In genomic region chr20:23151008-23151703, GRCh38 we compare ENCODE assay signal across 17 cellular contexts.
DNase-seq lines count a peak whose midpoint lies in the region; ATAC-seq and TF ChIP-seq lines count a peak whose summit lies in the region.
"Had no signal": no experiment of that assay in that cellular context is flagged by ENCODE, and none has a peak within 500 bp of the region (broad histone marks: within the 10 kb centered on the region; RNA-seq: fewer than 3 reads in every experiment).

No MANE protein-coding gene starts in this region.

- no peaks in the 10 kb centered on the region for H3K79me2 ChIP-seq in GM23248 (ENCODE audit: insufficient read depth)
- H3K79me2 ChIP-seq in OCI-LY3 (ENCODE audit: low read length): no peaks in the 10 kb centered on the region

- WGBS in GM23248 (ENCODE audit: low coverage in 1 of 2, low lambda C conversion rate in 2 of 2, missing lambda C conversion rate in 2 of 2), 2 experiments: 98 to 100% methylated on average over 8 of the region's 8 CpGs
- 84 to 94% (median 93%) methylated on average over 5 to 8 of the region's 8 CpGs for WGBS in adrenal gland, 4 donors

- H3K27me3 ChIP-seq in GM23248 (replicated peaks; ENCODE audit: insufficient read depth) (no peaks in the 10 kb centered on the region), OCI-LY3 (ENCODE audit: low read depth, low read length) (no peaks in the 10 kb centered on the region), adrenal gland (no peaks in the 10 kb centered on the region)
- H3K27me3 ChIP-seq: BE2C, testis had no signal

- H4K20me1 ChIP-seq in GM23248 (ENCODE audit: insufficient read depth): no peaks in the 10 kb centered on the region
- H4K20me1 ChIP-seq in OCI-LY3 (ENCODE audit: insufficient read depth, low read length): no peaks in the 10 kb centered on the region

- H3K27ac ChIP-seq in GM23248 (peak overlapping the region; percentile 96), OCI-LY3 (ENCODE audit: low read length) (no peak overlapping the region), adrenal gland (peak overlapping the region in 1 of 5 donors; percentile 66)
- H3K27ac ChIP-seq: VCaP had no signal

- H3K4me3 ChIP-seq in GM23248: no peak overlapping the region
- H3K4me3 ChIP-seq in OCI-LY3 (ENCODE audit: low read length): no peak overlapping the region
- no peak overlapping the region for H3K4me3 ChIP-seq in adrenal gland
- H3K4me3 ChIP-seq: testis had no signal

- H3K4me1 ChIP-seq in GM23248 (ENCODE audit: insufficient read depth): peaks cover 80% of the 10 kb centered on the region
- peaks cover 35% of the 10 kb centered on the region for H3K4me1 ChIP-seq in OCI-LY3 (ENCODE audit: low read length)
- peaks cover 3 to 22% of the 10 kb centered on the region in 2 donors for H3K4me1 ChIP-seq in adrenal gland (replicated peaks in 1 of 2)
- H3K4me1 ChIP-seq: BE2C had no signal

- in situ Hi-C loops in GM23248 (cut with MboI): no loop called here

- no peaks in the 10 kb centered on the region for H3K36me3 ChIP-seq in GM23248 (ENCODE audit: low read depth)
- no peaks in the 10 kb centered on the region for H3K36me3 ChIP-seq in OCI-LY3 (replicated peaks; ENCODE audit: low read depth, low read length)
- H3K36me3 ChIP-seq in adrenal gland (replicated peaks in 1 of 2): no peaks in the 10 kb centered on the region
- H3K36me3 ChIP-seq: BE2C had no signal

- intact Hi-C loops in adrenal gland (cut with DNase I): no loop called here

- ATAC-seq in left lobe of liver: no peak
- ATAC-seq: activated naive CD8-positive, alpha-beta T cell treated with anti-CD3 and anti-CD28 coated beads, Interleukin-2, amount 50 U/mL, for 24 hours; activated T-helper 17 cell treated with anti-CD3 and anti-CD28 coated beads, Interleukin-2, amount 50 U/mL, for 72 hours; HCT116 had no signal

- peaks cover 56% of the 10 kb centered on the region for H3F3A ChIP-seq in GM23248 (ENCODE audit: insufficient read depth)

- peak overlapping the region; percentile 77 for H3K9ac ChIP-seq in GM23248
- no peak overlapping the region for H3K9ac ChIP-seq in OCI-LY3 (ENCODE audit: low read length)

- no peaks in the 10 kb centered on the region for H3K9me2 ChIP-seq in GM23248 (ENCODE audit: insufficient read depth)

- no peak for TF ChIP-seq POLR2A in adrenal gland (IDR thresholded peaks at IDR 0.05)

- no peak overlapping the region for H2AFZ ChIP-seq in GM23248
- H2AFZ ChIP-seq in OCI-LY3 (ENCODE audit: low read depth, low read length): peak overlapping the region; percentile 41; the same call in 1 of the 2 replicates

- H3K9me3 ChIP-seq in GM23248 (ENCODE audit: low read depth) (no peaks in the 10 kb centered on the region), OCI-LY3 (ENCODE audit: insufficient read depth, low read length) (no peaks in the 10 kb centered on the region), adrenal gland (replicated peaks in 1 of 3) (no peaks in the 10 kb centered on the region)
- H3K9me3 ChIP-seq: BE2C, testis had no signal

- no peak for TF ChIP-seq CTCF in OCI-LY3 (IDR thresholded peaks at IDR 0.05; ENCODE audit: low read depth, low read length)
- TF ChIP-seq CTCF in adrenal gland (IDR thresholded peaks at IDR 0.05): no peak

- H3K4me2 ChIP-seq in GM23248 (ENCODE audit: unreplicated experiment) (no peak overlapping the region), OCI-LY3 (ENCODE audit: low read length) (no peak overlapping the region)

- DNase-seq in GM23248: no peak
- peak; percentile 43 for DNase-seq in left lobe of liver (ENCODE audit: low spot score)
- DNase-seq in stimulated activated CD8-positive, alpha-beta memory T cell treated with anti-CD3 and anti-CD28 coated beads, Interleukin-4, amount 100 ng/mL, for 48 hours: peak; percentile 2
- no peak for DNase-seq in adrenal gland
- DNase-seq in LoVo (ENCODE audit: low spot score): no peak
- DNase-seq in activated CD4-positive, alpha-beta T cell treated with anti-CD3 and anti-CD28 coated beads for 1 hour: no peak
- DNase-seq: activated naive CD8-positive, alpha-beta T cell treated with anti-CD3 and anti-CD28 coated beads, Interleukin-2, amount 50 U/mL, for 24 hours; BE2C; effector CD4-positive, alpha-beta T cell; hippocampal formation; NCI-H187; stimulated activated CD4-positive, alpha-beta T cell treated with anti-CD3 and anti-CD28 coated beads, Interleukin-2, amount 100 ng/mL, for 48 hours; testis had no signal

Comparison
In these comparisons a context has a peak if more than half of its experiments do, and no peak if none do; other contexts are left out.
1. DNase-seq: peak in left lobe of liver (single experiment) and stimulated activated CD8-positive, alpha-beta memory T cell treated with anti-CD3 and anti-CD28 coated beads, Interleukin-4, amount 100 ng/mL, for 48 hours (single experiment); none in GM23248 (single experiment), adrenal gland (0 of 7), LoVo (single experiment) and activated CD4-positive, alpha-beta T cell treated with anti-CD3 and anti-CD28 coated beads for 1 hour (single experiment).